ENCODE assay signal across 21 cellular contexts in genomic region chr4:123613586-123614344, GRCh38.
"Had no signal": no experiment of that assay in that cellular context is flagged by ENCODE, and none has a peak within 500 bp of the region (broad histone marks: within the 10 kb centered on the region; RNA-seq: fewer than 3 reads in every experiment).

No MANE protein-coding gene starts in this region.

- H3K9me3 Mint-ChIP-seq: activated CD4-positive, alpha-beta memory T cell treated with anti-CD3 and anti-CD28 coated beads for 36 hours; activated naive CD8-positive, alpha-beta T cell treated with anti-CD3 and anti-CD28 coated beads for 36 hours; central memory CD8-positive, alpha-beta T cell; naive thymus-derived CD8-positive, alpha-beta T cell; stimulated activated naive B cell treated with anti-CD40 and anti-IgM and Interleukin-4, amounts not matched to agents 10 μg/mL and 1 μg/mL and 100 μg/mL, for 72 hours; T-helper 1 cell treated with Interleukin-12 subunit alpha and Interleukin-12 subunit beta and Interleukin-4 antibody, amounts not matched to agents 30 μg/mL and 1 μg/mL, for 36 hours had no signal

- H3K27ac Mint-ChIP-seq: activated CD4-positive, alpha-beta memory T cell treated with anti-CD3 and anti-CD28 coated beads for 36 hours; activated naive CD8-positive, alpha-beta T cell treated with anti-CD3 and anti-CD28 coated beads for 36 hours; neural progenitor cell; stimulated activated naive B cell treated with anti-CD40 and anti-IgM and Interleukin-4, amounts not matched to agents 10 μg/mL and 1 μg/mL and 100 μg/mL, for 72 hours; T-helper 1 cell treated with Interleukin-12 subunit alpha and Interleukin-12 subunit beta and Interleukin-4 antibody, amounts not matched to agents 30 μg/mL and 1 μg/mL, for 36 hours had no signal

- ATAC-seq: heart right ventricle; left colon; lower lobe of right lung; naive thymus-derived CD8-positive, alpha-beta T cell; stimulated activated naive B cell treated with anti-CD40 and anti-IgM and Interleukin-4, amounts not matched to agents 10 μg/mL and 1 μg/mL and 100 μg/mL, for 72 hours had no signal

- DNase-seq: activated CD4-positive, alpha-beta memory T cell treated with anti-CD3 and anti-CD28 coated beads for 36 hours; activated CD4-positive, alpha-beta T cell treated with anti-CD3 and anti-CD28 coated beads for 48 hours; activated naive CD4-positive, alpha-beta T cell treated with Interleukin-2 at 50 U/mL for 16 hours; activated naive CD8-positive, alpha-beta T cell treated with anti-CD3 and anti-CD28 coated beads for 36 hours; activated T-cell treated with anti-CD3 and anti-CD28 coated beads, Interleukin-2, amount 50 U/mL, for 48 hours; esophagus squamous epithelium; heart right ventricle; islet precursor cell; left colon; lower lobe of right lung; naive thymus-derived CD8-positive, alpha-beta T cell; posterior cingulate gyrus; sigmoid colon; stimulated activated CD4-positive, alpha-beta T cell treated with anti-CD3 and anti-CD28 coated beads, Interleukin-2, amount 100 ng/mL, for 48 hours; stimulated activated CD8-positive, alpha-beta memory T cell treated with anti-CD3 and anti-CD28 coated beads, Interleukin-4, amount 100 ng/mL, for 48 hours; stimulated activated naive B cell treated with anti-CD40 and anti-IgM and Interleukin-4, amounts not matched to agents 10 μg/mL and 1 μg/mL and 100 μg/mL, for 72 hours; T1000; upper lobe of left lung had no signal

- H3K36me3 Mint-ChIP-seq: activated CD4-positive, alpha-beta memory T cell treated with anti-CD3 and anti-CD28 coated beads for 36 hours; activated naive CD8-positive, alpha-beta T cell treated with anti-CD3 and anti-CD28 coated beads for 36 hours; naive thymus-derived CD8-positive, alpha-beta T cell; stimulated activated naive B cell treated with anti-CD40 and anti-IgM and Interleukin-4, amounts not matched to agents 10 μg/mL and 1 μg/mL and 100 μg/mL, for 72 hours had no signal

- H3K27me3 Mint-ChIP-seq: activated naive CD8-positive, alpha-beta T cell treated with anti-CD3 and anti-CD28 coated beads for 36 hours; central memory CD8-positive, alpha-beta T cell; naive thymus-derived CD8-positive, alpha-beta T cell; stimulated activated naive B cell treated with anti-CD40 and anti-IgM and Interleukin-4, amounts not matched to agents 10 μg/mL and 1 μg/mL and 100 μg/mL, for 72 hours had no signal

- H3K4me3 Mint-ChIP-seq: activated CD4-positive, alpha-beta memory T cell treated with anti-CD3 and anti-CD28 coated beads for 36 hours; activated naive CD8-positive, alpha-beta T cell treated with anti-CD3 and anti-CD28 coated beads for 36 hours; central memory CD8-positive, alpha-beta T cell; naive thymus-derived CD8-positive, alpha-beta T cell; neural progenitor cell; stimulated activated naive B cell treated with anti-CD40 and anti-IgM and Interleukin-4, amounts not matched to agents 10 μg/mL and 1 μg/mL and 100 μg/mL, for 72 hours; T-helper 1 cell treated with Interleukin-12 subunit alpha and Interleukin-12 subunit beta and Interleukin-4 antibody, amounts not matched to agents 30 μg/mL and 1 μg/mL, for 36 hours had no signal
